Comparison of ENCODE assay signal across 8 cellular contexts in the genomic region with DNA sequence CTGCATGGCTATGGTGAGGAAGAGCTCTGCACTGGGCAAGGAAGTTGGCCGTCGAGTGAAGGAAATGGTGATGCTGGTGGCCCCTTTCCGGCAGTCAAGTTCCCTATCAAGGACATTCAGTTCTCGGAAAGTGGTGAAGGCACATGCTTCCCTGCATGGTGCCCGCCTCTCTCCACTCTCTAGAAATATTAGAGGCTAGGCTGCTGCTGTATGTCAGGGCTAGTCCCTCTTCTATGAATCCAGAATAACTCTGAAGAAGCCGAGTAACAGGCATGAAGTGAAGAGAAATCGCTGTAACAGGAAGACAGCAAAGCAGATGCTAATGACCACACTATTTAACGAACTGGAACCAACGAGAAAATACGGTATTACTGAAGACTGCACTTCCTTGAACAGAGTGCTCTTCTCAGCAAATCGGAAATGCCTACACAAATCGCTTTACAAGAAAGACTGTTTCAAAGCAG. TPM values are rescaled to one million over a fixed set of nuclear protein-coding genes. Genes with fewer than 3 reads are reported as not detected.
DNase-seq lines count a peak whose midpoint lies in the region; ATAC-seq and TF ChIP-seq lines count a peak whose summit lies in the region.

No MANE protein-coding gene starts in this region.

- TF ChIP-seq CTCF in GM10266 (IDR thresholded peaks at IDR 0.05; ENCODE audit: control insufficient read depth, insufficient read depth, low read depth, missing control alignments) (no peak), progenitor cell of endocrine pancreas (IDR thresholded peaks at IDR 0.05; ENCODE audit: unreplicated experiment) (no peak)

- H3K36me3 Mint-ChIP-seq in dendritic cell treated with granulocyte-macrophage colony-stimulating factor and Interleukin-4, amounts not matched to agents 40 ng/mL and 50 ng/mL, for 4 days (ENCODE audit: low read depth), result peaks cover 62% of the 10 kb centered on the region
- H3K36me3 Mint-ChIP-seq in progenitor cell of endocrine pancreas (ENCODE audit: insufficient read depth), result peaks cover 20% of the 10 kb centered on the region

- peaks cover 39% of the 10 kb centered on the region for H3K4me1 Mint-ChIP-seq in dendritic cell treated with granulocyte-macrophage colony-stimulating factor and Interleukin-4, amounts not matched to agents 40 ng/mL and 50 ng/mL, for 4 days (ENCODE audit: low read depth)
- H3K4me1 Mint-ChIP-seq in progenitor cell of endocrine pancreas (ENCODE audit: low read depth), result peaks cover 24% of the 10 kb centered on the region

- H3K27ac Mint-ChIP-seq in dendritic cell treated with granulocyte-macrophage colony-stimulating factor and Interleukin-4, amounts not matched to agents 40 ng/mL and 50 ng/mL, for 4 days, result peak overlapping the region; percentile 89
- peak overlapping the region; percentile 27 for H3K27ac Mint-ChIP-seq in progenitor cell of endocrine pancreas

- peak; percentile 60 for ATAC-seq in GM21390 (IDR thresholded peaks at IDR 0.05; ENCODE audit: unreplicated experiment)

- DNase-seq in GM10266 (ENCODE audit: extremely low spot score) (peak; percentile 64), KBM-7 (peak; percentile 81), progenitor cell of endocrine pancreas (ENCODE audit: low spot score, unreplicated experiment) (no peak), G401 (ENCODE audit: low spot score) (no peak), dedifferentiated amniotic fluid mesenchymal stem cell (ENCODE audit: extremely low spot score) (no peak), islet precursor cell (no peak)

- intact Hi-C loops in dendritic cell treated with granulocyte-macrophage colony-stimulating factor and Interleukin-4, amounts not matched to agents 40 ng/mL and 50 ng/mL, for 4 days (cut with micrococcal nuclease), result no loop called here

- H3K27me3 Mint-ChIP-seq in dendritic cell treated with granulocyte-macrophage colony-stimulating factor and Interleukin-4, amounts not matched to agents 40 ng/mL and 50 ng/mL, for 4 days, result no peaks in the 10 kb centered on the region
- no peaks in the 10 kb centered on the region for H3K27me3 Mint-ChIP-seq in progenitor cell of endocrine pancreas

- no peaks in the 10 kb centered on the region for H3K9me3 Mint-ChIP-seq in dendritic cell treated with granulocyte-macrophage colony-stimulating factor and Interleukin-4, amounts not matched to agents 40 ng/mL and 50 ng/mL, for 4 days
- H3K9me3 Mint-ChIP-seq in progenitor cell of endocrine pancreas (ENCODE audit: low read depth), result no peaks in the 10 kb centered on the region

- in situ Hi-C loops in KBM-7 (cut with MboI; ENCODE audit: low pct_unique_long_range_greater_than_20kb, low sequenced_read_pairs) (no loop called here), G401 (cut with HindIII; ENCODE audit: low sequenced_read_pairs) (no loop called here)

- peak overlapping the region; percentile 67 for H3K4me3 Mint-ChIP-seq in dendritic cell treated with granulocyte-macrophage colony-stimulating factor and Interleukin-4, amounts not matched to agents 40 ng/mL and 50 ng/mL, for 4 days
- no peak overlapping the region for H3K4me3 Mint-ChIP-seq in progenitor cell of endocrine pancreas (ENCODE audit: low read depth)

RNA-seq across cellular contexts. Expression of a gene that starts 5.4 kb away (rescaled TPM):
- 46.3 and 51.4 TPM in 2 replicates for total RNA-seq in progenitor cell of endocrine pancreas
- 101 and 134 TPM in 2 replicates for total RNA-seq in G401 (2014; rRNA removed; shearing (Covaris generic))

RNA-seq across cellular contexts. Expression of a gene that starts 12.6 kb away (rescaled TPM):
- total RNA-seq in progenitor cell of endocrine pancreas, result 17.4 and 18.7 TPM in 2 replicates
- 8.7 and 12.6 TPM in 2 replicates for total RNA-seq in G401 (2014; rRNA removed; shearing (Covaris generic))

RNA-seq across cellular contexts. Expression of a gene that starts 17.9 kb away (rescaled TPM):
- total RNA-seq in progenitor cell of endocrine pancreas, result not detected in 2 replicates
- total RNA-seq in G401 (2014; rRNA removed; shearing (Covaris generic)), result not detected in 2 replicates

RNA-seq across cellular contexts. Expression of a gene that starts 55.3 kb away (rescaled TPM):
- total RNA-seq in progenitor cell of endocrine pancreas, result 53.2 and 57.9 TPM in 2 replicates
- total RNA-seq in G401 (2014; rRNA removed; shearing (Covaris generic)), result 79.6 and 88.8 TPM in 2 replicates

Comparison
In these comparisons a context has a peak if more than half of its experiments do, and no peak if none do; other contexts are left out.
1. DNase-seq: peak in GM10266 (single experiment) and KBM-7 (single experiment); none in progenitor cell of endocrine pancreas (single experiment), G401 (single experiment), dedifferentiated amniotic fluid mesenchymal stem cell (single experiment) and islet precursor cell (single experiment).